In genomic region chr17:27442702-27443101, GRCh38 we compare ENCODE assay signal across 13 cellular contexts. TPM values are rescaled to one million over a fixed set of nuclear protein-coding genes. Genes with fewer than 3 reads are reported as not detected.
DNase-seq lines count a peak whose midpoint lies in the region; ATAC-seq and TF ChIP-seq lines count a peak whose summit lies in the region.
"Had no signal": no experiment of that assay in that cellular context is flagged by ENCODE, and none has a peak within 500 bp of the region (broad histone marks: within the 10 kb centered on the region; RNA-seq: fewer than 3 reads in every experiment).

No MANE protein-coding gene starts in this region.

- no peak overlapping the region for H3K27ac ChIP-seq in IMR-90 (ENCODE audit: insufficient read depth, low read length)
- no peak overlapping the region for H3K27ac ChIP-seq in spleen
- H3K27ac ChIP-seq: A549, C4-2B had no signal

- no peaks in the 10 kb centered on the region for H3K79me1 ChIP-seq in IMR-90 (ENCODE audit: low read depth in 1 of 2, low read length in 2 of 2)

- TF ChIP-seq POLR2A in IMR-90 (IDR thresholded peaks at IDR 0.05; ENCODE audit: low read depth, low read length), result no peak
- no peak for TF ChIP-seq POLR2A in spleen (IDR thresholded peaks at IDR 0.05)

- peak overlapping the region; percentile 42; the same call in 1 of the 2 replicates for H4K91ac ChIP-seq in IMR-90 (ENCODE audit: insufficient read depth, low read depth, low read length)

- DNase-seq in IMR-90 (no peak), NCI-H146 (lab: John Stamatoyannopoulos, UW) (peak; percentile 54), amniotic epithelial cell (ENCODE audit: low read depth) (peak; percentile 58), posterior vena cava (ENCODE audit: low spot score) (peak; percentile 13), spleen (no peak)
- DNase-seq: BE2C; CD4-positive, alpha-beta memory T cell; GF-D8 had no signal

- no peak overlapping the region for H3K9ac ChIP-seq in IMR-90 (ENCODE audit: low read depth, low read length)

- no peak overlapping the region for H3K18ac ChIP-seq in IMR-90 (ENCODE audit: low read depth, low read length)

- dilution Hi-C loops in IMR-90 (cut with HindIII; ENCODE audit: low sequenced_read_pairs, unreplicated experiment), result no loop called here

- peaks cover 12% of the 10 kb centered on the region for H3K9me1 ChIP-seq in IMR-90 (ENCODE audit: insufficient read depth, low read length)

- H3K14ac ChIP-seq in IMR-90 (replicated peaks; ENCODE audit: low read depth, low read length), result peak overlapping the region; percentile 55; the same call in 1 of the 2 replicates

- H3K56ac ChIP-seq in IMR-90 (ENCODE audit: extremely low read depth, insufficient read depth, low read length), result no peak overlapping the region

- 0 out of 3 replicates have a peak overlapping the region, but pooled peaks have one; percentile 47 for H2BK15ac ChIP-seq in IMR-90 (ENCODE audit: low read depth, low read length)

- peak overlapping the region; percentile 94 for H2AK5ac ChIP-seq in IMR-90 (ENCODE audit: low read depth, low read length)

- H3K4ac ChIP-seq in IMR-90 (ENCODE audit: low read depth, low read length), result peak overlapping the region; percentile 29; the same call in 1 of the 2 replicates

- H4K5ac ChIP-seq in IMR-90 (ENCODE audit: low read depth, low read length), result no peak overlapping the region; the same call in 1 of the 2 replicates

- H4K8ac ChIP-seq in IMR-90 (ENCODE audit: low read depth in 2 of 2, low read length in 2 of 2), result no peak overlapping the region

- H2AFZ ChIP-seq in IMR-90 (replicated peaks; ENCODE audit: low read length, poor library complexity), result no peak overlapping the region

- WGBS in IMR-90 (ENCODE audit: extremely low coverage in 2 of 2, insufficient read length in 1 of 2), 2 experiments, result no CpG with 5 or more reads among the region's 5 CpGs
- WGBS in spleen, 5 donors, result 24 to 71% (median 28%) methylated on average over 5 of the region's 5 CpGs

- ATAC-seq in IMR-90 (ENCODE audit: low read depth) (no peak), HG02852 (IDR thresholded peaks at IDR 0.05; ENCODE audit: unreplicated experiment) (no peak), HG03432 (IDR thresholded peaks at IDR 0.05; ENCODE audit: unreplicated experiment) (no peak)
- ATAC-seq: A549, HCT116 had no signal

- peak overlapping the region; percentile 54 for H2BK20ac ChIP-seq in IMR-90 (ENCODE audit: low read depth, low read length)

- intact Hi-C loops in IMR-90 (cut with micrococcal nuclease), result no loop called here
- intact Hi-C loops in posterior vena cava (cut with DNase I), result no loop called here
- intact Hi-C loops in spleen (cut with DNase I; ENCODE audit: low total_unique reads), result no loop called here

- TF ChIP-seq CTCF in IMR-90 (conservative IDR thresholded peaks at IDR 0.05; ENCODE audit: low read depth, low read length), result no peak
- TF ChIP-seq CTCF in spleen (IDR thresholded peaks at IDR 0.05 in 8 of 11, conservative IDR thresholded peaks at IDR 0.05 in 3 of 11), result no peak

- no peak for TF ChIP-seq RAD21 in IMR-90 (IDR thresholded peaks at IDR 0.05; ENCODE audit: low read length)

- H3K9me3 ChIP-seq in IMR-90 (ENCODE audit: control insufficient read depth, insufficient read depth, low read length) (no peaks in the 10 kb centered on the region), spleen (no peaks in the 10 kb centered on the region)
- H3K9me3 ChIP-seq: A549, BE2C had no signal

- H3K23ac ChIP-seq in IMR-90 (ENCODE audit: low read depth, low read length), result no peak overlapping the region

- POLR2A ChIA-PET in IMR-90 (lab: Charles Lee; ENCODE audit: unreplicated experiment), result no interaction called here

- no peak overlapping the region for H2BK5ac ChIP-seq in IMR-90 (ENCODE audit: low read depth, low read length, poor library complexity, severe bottlenecking)

- H4K20me1 ChIP-seq in IMR-90 (ENCODE audit: insufficient read depth, low read length), result peaks cover 4% of the 10 kb centered on the region; the same call in 1 of the 2 replicates

- CTCF ChIA-PET in IMR-90 (lab: Yijun Ruan, JAX), result no interaction called here

- H3K4me1 ChIP-seq in IMR-90 (ENCODE audit: control insufficient read depth, insufficient read depth, low read length) (peaks cover 12% of the 10 kb centered on the region), spleen (peaks cover 0 to 7% (median 0%) of the 10 kb centered on the region in 6 donors)

- no peak overlapping the region for H3K4me2 ChIP-seq in IMR-90 (ENCODE audit: low read depth, low read length)
- H3K4me2 ChIP-seq: A549 had no signal

- H3K4me3 ChIP-seq in IMR-90 (ENCODE audit: insufficient read depth, low read depth, low read length) (no peak overlapping the region), spleen (no peak overlapping the region)
- H3K4me3 ChIP-seq: A549 had no signal

- no peaks in the 10 kb centered on the region for H3K36me3 ChIP-seq in IMR-90 (ENCODE audit: control insufficient read depth, insufficient read depth, low read length)
- H3K36me3 ChIP-seq in spleen, result no peaks in the 10 kb centered on the region
- H3K36me3 ChIP-seq: BE2C had no signal

- H3K27me3 ChIP-seq in IMR-90 (ENCODE audit: control insufficient read depth, insufficient read depth, low read length) (no peaks in the 10 kb centered on the region), spleen (replicated peaks in 1 of 7) (no peaks in the 10 kb centered on the region)
- H3K27me3 ChIP-seq: BE2C had no signal

- H2AK9ac ChIP-seq in IMR-90 (replicated peaks; ENCODE audit: low read depth, low read length, poor library complexity), result no peak overlapping the region

- H2BK120ac ChIP-seq in IMR-90 (ENCODE audit: low read depth, low read length), result peak overlapping the region; percentile 34

- BruUV-seq in IMR-90 (replicated peaks; lab: Mats Ljungman, UMichigan), result no TSS peak

- in situ Hi-C loops in IMR-90 (cut with MboI; ENCODE audit: low sequenced_read_pairs), result loop anchor here (10.0 to 25.0 kb wide), 2 partner anchors 78 to 205 kb away; no protein-coding TSS in a partner anchor

TF ChIP-seq in IMR-90, 13 proteins besides CTCF, POLR2A, EP300 and RAD21:
- TF ChIP-seq BHLHE40 (IDR thresholded peaks at IDR 0.05; ENCODE audit: low read depth, low read length) (no peak), SMC3 (IDR thresholded peaks at IDR 0.05; ENCODE audit: low read depth, low read length) (no peak), FOS (IDR thresholded peaks at IDR 0.05; ENCODE audit: low read depth, low read length) (no peak), MXI1 (IDR thresholded peaks at IDR 0.05; ENCODE audit: borderline replicate concordance, low read depth, low read length) (no peak)

RNA-seq across cellular contexts. Expression of gene KSR1, which starts 13.5 kb away (rescaled TPM):
- total RNA-seq in IMR-90 (2012; rRNA removed) (8.9 and 12.5 TPM in 2 replicates), posterior vena cava (10 to 100 TPM; 30.3 to 35.5 TPM), spleen (100 to 1,000 TPM in 1 of 7 donors, 10 to 100 TPM in 6; 35.2 to 100 (median 58.7) TPM)
- polyA plus RNA-seq in IMR-90 (2012; rRNA removed) (19.5 and 21.9 TPM in 2 replicates), spleen (10 to 100 TPM in 2 of 3 donors, 1 to 10 TPM in 1; 6.4 to 24.0 (median 12.0) TPM)
- polyA plus RNA-seq in IMR-90 (2012; cell fraction: cytosol; rRNA removed), result 12.2 and 18.8 TPM in 2 replicates
- 83.2 and 123 TPM in 2 replicates for polyA plus RNA-seq in IMR-90 (2012; cell fraction: nucleus; rRNA removed; ENCODE audit: low replicate concordance)

Comparison
In these comparisons a context has a peak if more than half of its experiments do, and no peak if none do; other contexts are left out.
1. DNase-seq: peak in NCI-H146 (single experiment), amniotic epithelial cell (single experiment) and posterior vena cava (single experiment); none in IMR-90 (single experiment) and spleen (single experiment).